11 cellular contexts compared by ENCODE assay signal in the genomic region with DNA sequence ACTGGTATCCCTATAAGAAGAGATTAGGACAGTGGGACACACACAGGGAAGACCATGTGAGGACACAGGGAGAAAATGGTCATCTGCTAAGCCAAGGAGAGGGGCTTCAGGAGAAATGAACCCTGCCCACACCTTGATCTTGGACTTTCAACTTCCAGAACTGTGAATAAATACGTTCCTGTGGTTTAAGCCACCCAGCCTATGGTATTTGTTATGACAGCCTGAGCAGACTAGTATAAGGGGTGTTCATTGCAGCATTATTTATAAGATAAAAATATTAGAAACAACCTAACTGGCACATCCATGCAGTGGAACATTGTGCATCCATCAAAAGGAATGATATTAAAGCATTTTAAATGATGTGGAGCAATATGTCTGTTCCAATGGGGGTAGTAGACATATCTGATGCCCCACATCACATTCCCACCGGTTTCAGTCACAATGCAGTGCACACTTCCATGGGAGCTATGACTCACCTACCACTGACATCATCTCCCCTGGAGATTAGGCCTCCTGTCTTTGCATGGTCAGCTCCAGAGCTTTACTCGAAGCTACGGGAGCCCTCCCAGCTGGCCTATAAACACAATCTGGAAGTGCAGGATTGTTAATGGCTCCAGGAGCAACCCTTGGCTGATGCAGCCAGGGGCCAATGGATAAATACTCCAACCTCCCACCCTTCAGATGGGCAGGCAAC. TPM values are rescaled to one million over a fixed set of nuclear protein-coding genes. Genes with fewer than 3 reads are reported as not detected.
A peak's percentile ranks its signal among the peaks of the same experiment; 100 is the strongest.
DNase-seq lines count a peak whose midpoint lies in the region; FAIRE-seq and TF ChIP-seq lines count a peak whose summit lies in the region.
"Had no signal": no experiment of that assay in that cellular context is flagged by ENCODE, and none has a peak within 500 bp of the region (broad histone marks: within the 10 kb centered on the region; RNA-seq: fewer than 3 reads in every experiment).

No MANE protein-coding gene starts in this region.

- intact Hi-C loops in Calu3 (cut with micrococcal nuclease; ENCODE audit: unreplicated experiment), result no loop called here

- peak overlapping the region; percentile 28 for H3K4me3 Mint-ChIP-seq in Calu3 (ENCODE audit: low read depth, unreplicated experiment)

- no peak overlapping the region for H2BK120ac ChIP-seq in mesenchymal stem cell (ENCODE audit: low read depth, low read length)

- no TSS peak for BruUV-seq in Calu3 (replicated peaks; lab: Mats Ljungman, UMichigan)

- no peak overlapping the region for H3K14ac ChIP-seq in mesenchymal stem cell (ENCODE audit: low read length in 2 of 2)

- H3K4me3 ChIP-seq in bronchial epithelial cell (ENCODE audit: low read depth, low read length) (no peak overlapping the region), mesenchymal stem cell (ENCODE audit: insufficient read depth in 1 of 2, low read depth in 1 of 2, low read length in 2 of 2) (no peak overlapping the region)

- no peak overlapping the region for H3K4me2 ChIP-seq in mesenchymal stem cell (ENCODE audit: low read length, poor library complexity, severe bottlenecking)

- H3K4me1 ChIP-seq in mesenchymal stem cell (ENCODE audit: control insufficient read depth, insufficient read depth, low read depth, low read length), result peaks cover 6% of the 10 kb centered on the region

- no peaks in the 10 kb centered on the region for H3K36me3 Mint-ChIP-seq in Calu3 (ENCODE audit: insufficient read depth, unreplicated experiment)

- H2AK5ac ChIP-seq in mesenchymal stem cell (ENCODE audit: low read length, severe bottlenecking), result no peak overlapping the region

- WGBS in mesenchymal stem cell, result 0% methylated on average over 3 of the region's 4 CpGs

- H4K91ac ChIP-seq in mesenchymal stem cell (ENCODE audit: low read length), result no peak overlapping the region

- H3K27ac ChIP-seq in mesenchymal stem cell (ENCODE audit: low read length, poor library complexity, severe bottlenecking), result peak overlapping the region; percentile 87

- H3K4me1 Mint-ChIP-seq in Calu3 (ENCODE audit: low read depth, unreplicated experiment), result peaks cover 24% of the 10 kb centered on the region

- TF ChIP-seq CTCF in Calu3 (IDR thresholded peaks at IDR 0.05; ENCODE audit: unreplicated experiment), result no peak
- no peak for TF ChIP-seq CTCF in bronchial epithelial cell (IDR thresholded peaks at IDR 0.05; ENCODE audit: insufficient read depth, low read length, severe bottlenecking)

- DNase-seq in Calu3 (peak; percentile 24), M059J (ENCODE audit: low read depth) (peak; percentile 97), bronchial epithelial cell (ENCODE audit: low read depth) (peak; percentile 78), mesenchymal stem cell (peak; percentile 89), putamen (ENCODE audit: low spot score) (no peak), D341Med (ENCODE audit: low spot score) (no peak), NCI-H2081 treated with DMSO at 0.1 percent for 48 hours (lab: John Stamatoyannopoulos, UW) (no peak), midbrain (lab: John Stamatoyannopoulos, UW) (no peak)
- DNase-seq: glutamatergic neuron; NCI-H2171 treated with DMSO at 0.1 percent for 48 hours; stimulated activated naive CD4-positive, alpha-beta T cell treated with Interleukin-2 at 50 U/mL for 16 hours had no signal

- H3K27me3 Mint-ChIP-seq in Calu3 (ENCODE audit: unreplicated experiment), result peaks cover 16% of the 10 kb centered on the region

- H2BK15ac ChIP-seq in mesenchymal stem cell (ENCODE audit: low read depth, poor library complexity, severe bottlenecking), result no peak overlapping the region

- FAIRE-seq in bronchial epithelial cell (lab: Jason Lieb, UNC), result no peak

- H3K36me3 ChIP-seq in bronchial epithelial cell (ENCODE audit: control insufficient read depth, insufficient read depth, low read length) (no peaks in the 10 kb centered on the region), mesenchymal stem cell (ENCODE audit: control insufficient read depth in 1 of 2, insufficient read depth in 2 of 2, low read depth in 1 of 2, low read length in 2 of 2) (no peaks in the 10 kb centered on the region)

- H2BK5ac ChIP-seq in mesenchymal stem cell (ENCODE audit: low read depth, low read length, poor library complexity, severe bottlenecking), result no peak overlapping the region

- H3K27me3 ChIP-seq in bronchial epithelial cell (ENCODE audit: control insufficient read depth, insufficient read depth, low read length), result no peaks in the 10 kb centered on the region
- H3K27me3 ChIP-seq in mesenchymal stem cell (ENCODE audit: control insufficient read depth in 1 of 2, insufficient read depth in 1 of 2, low read length in 2 of 2), result peaks cover 0 to 24% of the 10 kb centered on the region in 2 experiments

- H3K9ac ChIP-seq in mesenchymal stem cell (ENCODE audit: low read length), result no peak overlapping the region

- H3K23ac ChIP-seq in mesenchymal stem cell (ENCODE audit: low read length in 2 of 2), result no peak overlapping the region

- H3K79me1 ChIP-seq in mesenchymal stem cell (replicated peaks; ENCODE audit: low read length, poor library complexity, severe bottlenecking), result no peaks in the 10 kb centered on the region

- H3K9me3 ChIP-seq in mesenchymal stem cell (ENCODE audit: control insufficient read depth, low read length), result peaks cover 36% of the 10 kb centered on the region

- CTCF ChIA-PET in Calu3 (lab: Charles Lee), result interaction anchor here (0.7 to 1.0 kb wide), 2 partner anchors 41 to 134 kb away, joined by 3 read pairs; no protein-coding TSS in a partner anchor

- no peak overlapping the region for H3K27ac Mint-ChIP-seq in Calu3 (ENCODE audit: unreplicated experiment)

- H2BK12ac ChIP-seq in mesenchymal stem cell (ENCODE audit: low read length in 2 of 2), result no peak overlapping the region

- no peak overlapping the region for H2AFZ ChIP-seq in mesenchymal stem cell (ENCODE audit: low read depth, low read length)

- peaks cover 6% of the 10 kb centered on the region for H3K9me3 Mint-ChIP-seq in Calu3 (ENCODE audit: low read depth, unreplicated experiment)

- H3K4ac ChIP-seq in mesenchymal stem cell (ENCODE audit: low read depth in 1 of 2, low read length in 2 of 2), result no peak overlapping the region

- no peak overlapping the region for H3K18ac ChIP-seq in mesenchymal stem cell (ENCODE audit: low read depth in 1 of 2, low read length in 2 of 2)

- no peak overlapping the region for H4K8ac ChIP-seq in mesenchymal stem cell (ENCODE audit: low read length)

RNA-seq across cellular contexts. Expression of gene MAMLD1, which starts 38.9 kb away (rescaled TPM):
- total RNA-seq in Calu3 (2022), result 7.1 and 8.8 TPM in 2 replicates
- 2.5 and 4.6 TPM in 2 replicates for total RNA-seq in M059J (2014; rRNA removed; shearing (Covaris generic))
- total RNA-seq in bronchial epithelial cell, result under 0.01 and 0.13 TPM in 2 replicates
- polyA plus RNA-seq in mesenchymal stem cell (2013, experiment 1 of 2), result 3.4 TPM
- 3.3 TPM for polyA plus RNA-seq in mesenchymal stem cell (2013, experiment 2 of 2)

Comparison
In these comparisons a context has a peak if more than half of its experiments do, and no peak if none do; other contexts are left out.
1. DNase-seq: peak in Calu3 (single experiment), M059J (single experiment), bronchial epithelial cell (single experiment) and mesenchymal stem cell (single experiment); none in putamen (single experiment), D341Med (single experiment), NCI-H2081 treated with DMSO at 0.1 percent for 48 hours (single experiment) and midbrain (single experiment).